Comparison of ENCODE assay signal across 1 cellular context in the genomic region with DNA sequence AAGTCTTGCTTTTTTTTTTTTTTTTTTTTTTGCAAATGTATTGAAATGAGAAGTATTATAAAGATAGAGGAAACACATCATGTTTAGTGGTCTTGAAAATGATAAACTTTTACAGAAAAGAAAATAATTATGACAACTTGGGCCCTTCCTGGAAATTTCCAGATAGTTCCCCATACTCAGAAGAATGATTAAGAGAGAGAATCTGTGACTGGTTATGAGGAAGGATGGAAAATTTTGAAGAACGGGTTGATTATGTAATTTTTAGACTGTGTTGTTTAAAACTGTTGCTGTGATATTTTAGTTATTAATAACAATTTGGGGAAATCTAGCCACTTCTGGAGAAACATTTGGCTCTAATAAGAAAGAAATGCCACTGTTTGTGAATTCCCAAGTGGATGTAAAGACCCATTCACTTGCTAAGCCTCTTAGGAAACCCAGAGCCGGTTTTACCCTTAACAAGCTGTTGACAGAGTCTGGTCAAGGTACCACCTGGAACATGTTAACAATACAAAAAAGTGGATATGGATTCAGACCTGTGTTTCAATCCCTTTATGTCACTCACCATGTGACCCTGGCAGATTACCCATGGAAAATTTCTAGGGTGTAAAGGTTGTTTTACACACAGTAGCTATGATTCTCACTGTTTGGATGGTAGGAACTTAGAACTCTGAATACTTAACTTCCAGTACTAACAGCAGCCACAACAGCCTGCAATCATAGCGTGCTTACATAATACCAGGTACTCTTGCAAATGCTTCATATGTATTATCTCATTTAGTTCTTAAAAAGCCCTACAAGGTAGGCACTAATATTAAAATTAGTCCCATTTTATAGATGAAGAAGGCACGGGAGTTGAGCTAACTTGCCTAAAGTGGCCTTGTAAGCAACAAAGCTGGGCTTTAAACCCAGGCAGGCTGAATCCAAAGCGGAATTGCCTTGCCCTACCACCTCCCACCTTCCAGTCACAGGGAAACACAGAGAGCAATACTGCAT.
A peak's percentile ranks its signal among the peaks of the same experiment; 100 is the strongest.
TF ChIP-seq lines count a peak whose summit lies in the region.

No MANE protein-coding gene starts in this region.

TF ChIP-seq in HepG2, 621 proteins besides CTCF, POLR2A, EP300 and RAD21 (continued from another document):
- TF ChIP-seq, protein P1, sequence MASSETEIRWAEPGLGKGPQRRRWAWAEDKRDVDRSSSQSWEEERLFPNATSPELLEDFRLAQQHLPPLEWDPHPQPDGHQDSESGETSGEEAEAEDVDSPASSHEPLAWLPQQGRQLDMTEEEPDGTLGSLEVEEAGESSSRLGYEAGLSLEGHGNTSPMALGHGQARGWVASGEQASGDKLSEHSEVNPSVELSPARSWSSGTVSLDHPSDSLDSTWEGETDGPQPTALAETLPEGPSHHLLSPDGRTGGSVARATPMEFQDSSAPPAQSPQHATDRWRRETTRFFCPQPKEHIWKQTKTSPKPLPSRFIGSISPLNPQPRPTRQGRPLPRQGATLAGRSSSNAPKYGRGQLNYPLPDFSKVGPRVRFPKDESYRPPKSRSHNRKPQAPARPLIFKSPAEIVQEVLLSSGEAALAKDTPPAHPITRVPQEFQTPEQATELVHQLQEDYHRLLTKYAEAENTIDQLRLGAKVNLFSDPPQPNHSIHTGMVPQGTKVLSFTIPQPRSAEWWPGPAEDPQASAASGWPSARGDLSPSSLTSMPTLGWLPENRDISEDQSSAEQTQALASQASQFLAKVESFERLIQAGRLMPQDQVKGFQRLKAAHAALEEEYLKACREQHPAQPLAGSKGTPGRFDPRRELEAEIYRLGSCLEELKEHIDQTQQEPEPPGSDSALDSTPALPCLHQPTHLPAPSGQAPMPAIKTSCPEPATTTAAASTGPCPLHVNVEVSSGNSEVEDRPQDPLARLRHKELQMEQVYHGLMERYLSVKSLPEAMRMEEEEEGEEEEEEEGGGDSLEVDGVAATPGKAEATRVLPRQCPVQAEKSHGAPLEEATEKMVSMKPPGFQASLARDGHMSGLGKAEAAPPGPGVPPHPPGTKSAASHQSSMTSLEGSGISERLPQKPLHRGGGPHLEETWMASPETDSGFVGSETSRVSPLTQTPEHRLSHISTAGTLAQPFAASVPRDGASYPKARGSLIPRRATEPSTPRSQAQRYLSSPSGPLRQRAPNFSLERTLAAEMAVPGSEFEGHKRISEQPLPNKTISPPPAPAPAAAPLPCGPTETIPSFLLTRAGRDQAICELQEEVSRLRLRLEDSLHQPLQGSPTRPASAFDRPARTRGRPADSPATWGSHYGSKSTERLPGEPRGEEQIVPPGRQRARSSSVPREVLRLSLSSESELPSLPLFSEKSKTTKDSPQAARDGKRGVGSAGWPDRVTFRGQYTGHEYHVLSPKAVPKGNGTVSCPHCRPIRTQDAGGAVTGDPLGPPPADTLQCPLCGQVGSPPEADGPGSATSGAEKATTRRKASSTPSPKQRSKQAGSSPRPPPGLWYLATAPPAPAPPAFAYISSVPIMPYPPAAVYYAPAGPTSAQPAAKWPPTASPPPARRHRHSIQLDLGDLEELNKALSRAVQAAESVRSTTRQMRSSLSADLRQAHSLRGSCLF (CRISPR knock-in tag; IDR thresholded peaks at IDR 0.05; ENCODE audit: borderline replicate concordance), result no peak
- TF ChIP-seq MED8 (CRISPR knock-in tag; IDR thresholded peaks at IDR 0.05; ENCODE audit: insufficient replicate concordance) (no peak), ZNF850 (CRISPR knock-in tag; conservative IDR thresholded peaks at IDR 0.05) (no peak), AGO1 (IDR thresholded peaks at IDR 0.05; ENCODE audit: low read depth, low read length, poor library complexity, severe bottlenecking) (no peak), IKZF4 (CRISPR knock-in tag; IDR thresholded peaks at IDR 0.05; ENCODE audit: borderline replicate concordance, low read depth, not compliant biosample characterization) (no peak), NRL (CRISPR knock-in tag; IDR thresholded peaks at IDR 0.05; ENCODE audit: borderline replicate concordance) (no peak), MIER2 (CRISPR knock-in tag; IDR thresholded peaks at IDR 0.05) (0 out of 2 replicates have a peak, but pooled peaks have one; percentile 31), YEATS2 (CRISPR knock-in tag; IDR thresholded peaks at IDR 0.05; ENCODE audit: borderline replicate concordance) (no peak), ZNF556 (CRISPR knock-in tag; IDR thresholded peaks at IDR 0.05; ENCODE audit: borderline replicate concordance) (0 out of 2 replicates have a peak, but pooled peaks have one; percentile 62), TAF15 (IDR thresholded peaks at IDR 0.05; ENCODE audit: low read depth, low read length, poor library complexity, severe bottlenecking) (no peak), ARNT (IDR thresholded peaks at IDR 0.05) (no peak)
- TF ChIP-seq, protein P2, sequence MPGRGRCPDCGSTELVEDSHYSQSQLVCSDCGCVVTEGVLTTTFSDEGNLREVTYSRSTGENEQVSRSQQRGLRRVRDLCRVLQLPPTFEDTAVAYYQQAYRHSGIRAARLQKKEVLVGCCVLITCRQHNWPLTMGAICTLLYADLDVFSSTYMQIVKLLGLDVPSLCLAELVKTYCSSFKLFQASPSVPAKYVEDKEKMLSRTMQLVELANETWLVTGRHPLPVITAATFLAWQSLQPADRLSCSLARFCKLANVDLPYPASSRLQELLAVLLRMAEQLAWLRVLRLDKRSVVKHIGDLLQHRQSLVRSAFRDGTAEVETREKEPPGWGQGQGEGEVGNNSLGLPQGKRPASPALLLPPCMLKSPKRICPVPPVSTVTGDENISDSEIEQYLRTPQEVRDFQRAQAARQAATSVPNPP (CRISPR knock-in tag; IDR thresholded peaks at IDR 0.05), result no peak
- TF ChIP-seq, protein P3, sequence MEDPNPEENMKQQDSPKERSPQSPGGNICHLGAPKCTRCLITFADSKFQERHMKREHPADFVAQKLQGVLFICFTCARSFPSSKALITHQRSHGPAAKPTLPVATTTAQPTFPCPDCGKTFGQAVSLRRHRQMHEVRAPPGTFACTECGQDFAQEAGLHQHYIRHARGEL (CRISPR knock-in tag; IDR thresholded peaks at IDR 0.05), result no peak
- TF ChIP-seq, protein P4, sequence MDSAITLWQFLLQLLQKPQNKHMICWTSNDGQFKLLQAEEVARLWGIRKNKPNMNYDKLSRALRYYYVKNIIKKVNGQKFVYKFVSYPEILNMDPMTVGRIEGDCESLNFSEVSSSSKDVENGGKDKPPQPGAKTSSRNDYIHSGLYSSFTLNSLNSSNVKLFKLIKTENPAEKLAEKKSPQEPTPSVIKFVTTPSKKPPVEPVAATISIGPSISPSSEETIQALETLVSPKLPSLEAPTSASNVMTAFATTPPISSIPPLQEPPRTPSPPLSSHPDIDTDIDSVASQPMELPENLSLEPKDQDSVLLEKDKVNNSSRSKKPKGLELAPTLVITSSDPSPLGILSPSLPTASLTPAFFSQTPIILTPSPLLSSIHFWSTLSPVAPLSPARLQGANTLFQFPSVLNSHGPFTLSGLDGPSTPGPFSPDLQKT (CRISPR knock-in tag; IDR thresholded peaks at IDR 0.05; ENCODE audit: borderline replicate concordance), result no peak
- TF ChIP-seq, protein P5, sequence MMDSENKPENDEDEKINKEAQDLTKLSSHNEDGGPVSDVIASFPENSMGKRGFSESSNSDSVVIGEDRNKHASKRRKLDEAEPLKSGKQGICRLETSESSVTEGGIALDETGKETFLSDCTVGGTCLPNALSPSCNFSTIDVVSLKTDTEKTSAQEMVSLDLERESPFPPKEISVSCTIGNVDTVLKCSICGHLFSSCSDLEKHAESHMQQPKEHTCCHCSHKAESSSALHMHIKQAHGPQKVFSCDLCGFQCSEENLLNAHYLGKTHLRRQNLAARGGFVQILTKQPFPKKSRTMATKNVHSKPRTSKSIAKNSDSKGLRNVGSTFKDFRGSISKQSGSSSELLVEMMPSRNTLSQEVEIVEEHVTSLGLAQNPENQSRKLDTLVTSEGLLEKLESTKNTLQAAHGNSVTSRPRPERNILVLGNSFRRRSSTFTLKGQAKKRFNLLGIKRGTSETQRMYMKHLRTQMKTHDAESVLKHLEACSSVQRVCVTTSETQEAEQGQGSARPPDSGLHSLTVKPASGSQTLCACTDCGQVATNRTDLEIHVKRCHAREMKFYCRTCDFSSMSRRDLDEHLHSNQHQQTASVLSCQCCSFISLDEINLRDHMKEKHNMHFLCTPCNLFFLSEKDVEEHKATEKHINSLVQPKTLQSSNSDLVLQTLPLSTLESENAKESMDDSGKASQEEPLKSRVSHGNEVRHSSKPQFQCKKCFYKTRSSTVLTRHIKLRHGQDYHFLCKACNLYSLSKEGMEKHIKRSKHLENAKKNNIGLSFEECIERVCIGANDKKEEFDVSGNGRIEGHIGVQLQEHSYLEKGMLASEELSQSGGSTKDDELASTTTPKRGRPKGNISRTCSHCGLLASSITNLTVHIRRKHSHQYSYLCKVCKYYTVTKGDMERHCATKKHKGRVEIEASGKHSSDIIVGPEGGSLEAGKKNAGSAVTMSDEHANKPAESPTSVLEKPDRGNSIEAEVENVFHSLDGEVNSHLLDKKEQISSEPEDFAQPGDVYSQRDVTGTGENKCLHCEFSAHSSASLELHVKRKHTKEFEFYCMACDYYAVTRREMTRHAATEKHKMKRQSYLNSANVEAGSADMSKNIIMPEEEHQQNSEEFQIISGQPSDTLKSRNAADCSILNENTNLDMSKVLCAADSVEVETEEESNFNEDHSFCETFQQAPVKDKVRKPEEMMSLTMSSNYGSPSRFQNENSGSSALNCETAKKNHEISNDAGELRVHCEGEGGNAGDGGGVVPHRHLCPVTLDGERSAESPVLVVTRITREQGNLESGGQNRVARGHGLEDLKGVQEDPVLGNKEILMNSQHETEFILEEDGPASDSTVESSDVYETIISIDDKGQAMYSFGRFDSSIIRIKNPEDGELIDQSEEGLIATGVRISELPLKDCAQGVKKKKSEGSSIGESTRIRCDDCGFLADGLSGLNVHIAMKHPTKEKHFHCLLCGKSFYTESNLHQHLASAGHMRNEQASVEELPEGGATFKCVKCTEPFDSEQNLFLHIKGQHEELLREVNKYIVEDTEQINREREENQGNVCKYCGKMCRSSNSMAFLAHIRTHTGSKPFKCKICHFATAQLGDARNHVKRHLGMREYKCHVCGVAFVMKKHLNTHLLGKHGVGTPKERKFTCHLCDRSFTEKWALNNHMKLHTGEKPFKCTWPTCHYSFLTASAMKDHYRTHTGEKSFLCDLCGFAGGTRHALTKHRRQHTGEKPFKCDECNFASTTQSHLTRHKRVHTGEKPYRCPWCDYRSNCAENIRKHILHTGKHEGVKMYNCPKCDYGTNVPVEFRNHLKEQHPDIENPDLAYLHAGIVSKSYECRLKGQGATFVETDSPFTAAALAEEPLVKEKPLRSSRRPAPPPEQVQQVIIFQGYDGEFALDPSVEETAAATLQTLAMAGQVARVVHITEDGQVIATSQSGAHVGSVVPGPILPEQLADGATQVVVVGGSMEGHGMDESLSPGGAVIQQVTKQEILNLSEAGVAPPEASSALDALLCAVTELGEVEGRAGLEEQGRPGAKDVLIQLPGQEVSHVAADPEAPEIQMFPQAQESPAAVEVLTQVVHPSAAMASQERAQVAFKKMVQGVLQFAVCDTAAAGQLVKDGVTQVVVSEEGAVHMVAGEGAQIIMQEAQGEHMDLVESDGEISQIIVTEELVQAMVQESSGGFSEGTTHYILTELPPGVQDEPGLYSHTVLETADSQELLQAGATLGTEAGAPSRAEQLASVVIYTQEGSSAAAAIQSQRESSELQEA (CRISPR knock-in tag; IDR thresholded peaks at IDR 0.05; ENCODE audit: not compliant biosample characterization), result no peak
